8 cellular contexts compared by ENCODE assay signal in the genomic region with DNA sequence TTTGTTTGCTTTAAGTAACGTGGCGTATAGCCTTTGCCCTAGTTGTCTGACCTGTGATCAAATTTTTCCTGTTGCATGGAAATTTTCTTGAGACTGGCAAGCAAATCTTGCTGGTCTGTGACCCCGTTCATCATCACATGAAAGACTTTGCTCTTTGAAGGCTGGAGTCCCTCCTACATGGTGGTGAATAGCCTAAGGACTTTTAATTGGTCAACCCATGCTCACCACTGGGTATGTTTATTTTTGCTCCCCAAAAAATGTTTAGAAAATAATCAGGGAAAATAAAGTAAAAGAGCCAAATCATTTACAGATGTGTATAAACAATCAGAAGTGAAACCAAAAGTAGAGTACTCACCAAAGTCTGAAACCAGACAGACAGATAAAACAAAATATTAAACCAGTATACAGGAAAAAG.
A peak's percentile ranks its signal among the peaks of the same experiment; 100 is the strongest.
DNase-seq lines count a peak whose midpoint lies in the region; ATAC-seq, FAIRE-seq and TF ChIP-seq lines count a peak whose summit lies in the region.

No MANE protein-coding gene starts in this region.

- no peak for TF ChIP-seq CTCF in WI38 (IDR thresholded peaks at IDR 0.05; ENCODE audit: low read depth, low read length)

- no peak for FAIRE-seq in frontal cortex (lab: Jason Lieb, UNC)

- H3K27me3 ChIP-seq in muscle layer of duodenum (ENCODE audit: low read depth, low read length), result no peaks in the 10 kb centered on the region

- H3K4me1 ChIP-seq in muscle layer of duodenum (ENCODE audit: control insufficient read depth in 1 of 2, insufficient read depth in 2 of 2, low read length in 2 of 2), result no peaks in the 10 kb centered on the region

- DNase-seq in kidney glomerular epithelial cell (lab: John Stamatoyannopoulos, UW) (no peak), midbrain (lab: John Stamatoyannopoulos, UW) (no peak), iPS-NIHi11 (ENCODE audit: low spot score) (no peak), frontal cortex (ENCODE audit: low spot score in 2 of 2) (no peak)

- H3K27ac ChIP-seq in muscle layer of duodenum (ENCODE audit: low read length), result no peak overlapping the region

- H3K4me3 ChIP-seq in WI38 (ENCODE audit: low read depth, low read length), result peak overlapping the region; percentile 45
- peak overlapping the region; percentile 44 to 48 for H3K4me3 ChIP-seq in muscle layer of duodenum (ENCODE audit: low read depth in 1 of 2, low read length in 2 of 2)

- H3K9me3 ChIP-seq in muscle layer of duodenum (ENCODE audit: control insufficient read depth in 1 of 2, low read length in 2 of 2), result no peaks in the 10 kb centered on the region

- ATAC-seq in GM18858 (IDR thresholded peaks at IDR 0.05; ENCODE audit: unreplicated experiment), result peak; percentile 64
- ATAC-seq in HG02763 (IDR thresholded peaks at IDR 0.05; ENCODE audit: unreplicated experiment), result peak; percentile 72

- H3K36me3 ChIP-seq in muscle layer of duodenum (ENCODE audit: control insufficient read depth in 1 of 2, insufficient read depth in 2 of 2, low read length in 2 of 2), result no peaks in the 10 kb centered on the region
